Comparison of ENCODE assay signal across 22 cellular contexts in the genomic region with DNA sequence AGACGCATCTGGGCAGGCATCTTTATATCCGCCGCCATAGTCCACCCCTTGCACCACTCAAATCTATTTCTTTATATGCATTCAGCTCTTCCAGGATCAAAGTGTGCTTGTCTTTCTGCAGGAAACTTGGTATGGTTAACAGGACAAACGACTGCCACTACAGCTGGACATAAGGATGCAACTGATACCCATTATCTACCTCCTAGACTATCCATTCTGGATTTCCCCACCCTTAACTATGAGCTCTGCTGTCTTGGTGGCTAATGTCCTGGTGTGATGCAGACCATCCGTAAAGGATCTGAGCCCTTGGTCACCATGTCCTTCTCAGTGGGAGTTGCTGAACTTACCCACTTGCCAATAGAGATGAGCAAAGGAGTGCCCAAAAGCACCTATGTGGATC. TPM values are rescaled to one million over a fixed set of nuclear protein-coding genes. Genes with fewer than 3 reads are reported as not detected.
DNase-seq lines count a peak whose midpoint lies in the region; ATAC-seq, FAIRE-seq and TF ChIP-seq lines count a peak whose summit lies in the region.
"Had no signal": no experiment of that assay in that cellular context is flagged by ENCODE, and none has a peak within 500 bp of the region (broad histone marks: within the 10 kb centered on the region; RNA-seq: fewer than 3 reads in every experiment).

No MANE protein-coding gene starts in this region.

- no peak overlapping the region for H3K56ac ChIP-seq in H1 (replicated peaks; ENCODE audit: insufficient read length, low read depth, low read length)

- H4K91ac ChIP-seq in H1 (replicated peaks; ENCODE audit: insufficient read length, low read length), result no peak overlapping the region

- no peak overlapping the region for H2BK20ac ChIP-seq in H1 (ENCODE audit: low read length)

- H3K27ac Mint-ChIP-seq in GM23338, result no peak overlapping the region
- H3K27ac Mint-ChIP-seq: B cell; CD4-positive, alpha-beta T cell; CD8-positive, alpha-beta T cell had no signal

- H3K23me2 ChIP-seq in H1 (ENCODE audit: low read depth, low read length), result no peaks in the 10 kb centered on the region

- no peak overlapping the region for H3K4ac ChIP-seq in H1 (replicated peaks; ENCODE audit: insufficient read length, low read depth, low read length)

- no peak overlapping the region for H3K9ac ChIP-seq in H1 (replicated peaks in 1 of 4; ENCODE audit: extremely low read depth in 1 of 4, low read depth in 3 of 4, low read length in 3 of 4)
- H3K9ac ChIP-seq: BLaER1 treated with 17β-estradiol and CSF1 and Interleukin-3, amounts not matched to agents 10 nM and 100 nM had no signal

- WGBS in H1 (ENCODE audit: extremely low coverage in 1 of 2, insufficient coverage in 1 of 2, insufficient read length in 1 of 2, insufficient replicate concordance in 2 of 2, low coverage in 1 of 2, low lambda C conversion rate in 2 of 2, missing lambda C conversion rate in 1 of 2), 2 experiments, result 90% methylated on average over 5 of the region's 5 CpGs; no CpG with 5 or more reads in 1 of the 2 experiments

- H2AFZ ChIP-seq in GM23338 (peak overlapping the region; percentile 69), H1 (ENCODE audit: low read length) (0 out of 2 replicates have a peak overlapping the region, but pooled peaks have one; percentile 12)

- H3K79me2 ChIP-seq in GM23338 (replicated peaks; ENCODE audit: insufficient read depth), result no peaks in the 10 kb centered on the region
- H3K79me2 ChIP-seq in H1 (ENCODE audit: control insufficient read depth in 1 of 2, insufficient read depth in 2 of 2, low read length in 2 of 2), result no peaks in the 10 kb centered on the region

- no peaks in the 10 kb centered on the region for H3K79me1 ChIP-seq in H1 (ENCODE audit: low read depth, low read length)

- no peak for ATAC-seq in GM23338
- ATAC-seq: CD8-positive, alpha-beta T cell had no signal

- no peak overlapping the region for H3K4me3 Mint-ChIP-seq in GM23338
- H3K4me3 Mint-ChIP-seq: B cell; CD4-positive, alpha-beta T cell; CD8-positive, alpha-beta T cell had no signal

- no peak overlapping the region for H2BK5ac ChIP-seq in H1 (ENCODE audit: low read depth, low read length)

- H3K27ac ChIP-seq in GM23338 (ENCODE audit: low read depth), result no peak overlapping the region
- no peak overlapping the region for H3K27ac ChIP-seq in H1 (ENCODE audit: low read depth, low read length)
- no peak overlapping the region for H3K27ac ChIP-seq in Peyer's patch
- H3K27ac ChIP-seq: BLaER1 treated with 17β-estradiol and CSF1 and Interleukin-3, amounts not matched to agents 10 nM and 100 nM; C4-2B had no signal

- no peak overlapping the region for H3K23ac ChIP-seq in H1 (ENCODE audit: insufficient read length)

- H3K4me3 ChIP-seq in GM23338 (no peak overlapping the region), H1 (ENCODE audit: extremely low read depth in 1 of 4, insufficient read depth in 2 of 4, low read depth in 3 of 4, low read length in 4 of 4) (no peak overlapping the region), Peyer's patch (no peak overlapping the region)
- H3K4me3 ChIP-seq: BLaER1 treated with 17β-estradiol and CSF1 and Interleukin-3, amounts not matched to agents 10 nM and 100 nM had no signal

- H3K27me3 ChIP-seq in GM23338 (ENCODE audit: insufficient read depth) (no peaks in the 10 kb centered on the region), H1 (replicated peaks in 1 of 4; ENCODE audit: control insufficient read depth in 3 of 4, extremely low read depth in 1 of 4, insufficient read depth in 3 of 4, low read length in 3 of 4) (peaks cover 0 to 1% (median 0%) of the 10 kb centered on the region in 4 experiments; a peak in 1 of 7 replicates), Peyer's patch (no peaks in the 10 kb centered on the region)
- H3K27me3 ChIP-seq: BLaER1 treated with 17β-estradiol and CSF1 and Interleukin-3, amounts not matched to agents 10 nM and 100 nM had no signal

- H3K4me1 ChIP-seq in GM23338 (ENCODE audit: insufficient read depth), result no peaks in the 10 kb centered on the region
- no peaks in the 10 kb centered on the region for H3K4me1 ChIP-seq in H1 (replicated peaks in 1 of 4; ENCODE audit: control insufficient read depth in 3 of 4, insufficient read depth in 4 of 4, low read length in 3 of 4)
- no peaks in the 10 kb centered on the region for H3K4me1 ChIP-seq in Peyer's patch

- H4K20me1 ChIP-seq in GM23338 (replicated peaks; ENCODE audit: insufficient read depth) (no peaks in the 10 kb centered on the region), H1 (replicated peaks in 1 of 2; ENCODE audit: control insufficient read depth in 1 of 2, insufficient read depth in 2 of 2, low read length in 2 of 2) (no peaks in the 10 kb centered on the region)
- H4K20me1 ChIP-seq: BLaER1 treated with 17β-estradiol and CSF1 and Interleukin-3, amounts not matched to agents 10 nM and 100 nM had no signal

- peaks cover 15% of the 10 kb centered on the region; the same call in 2 of the 3 replicates for H3K9me3 Mint-ChIP-seq in GM23338
- H3K9me3 Mint-ChIP-seq: CD4-positive, alpha-beta T cell; CD8-positive, alpha-beta T cell had no signal

- H3K9me3 ChIP-seq in H1 (ENCODE audit: insufficient read depth in 2 of 2, low read depth in 1 of 2, low read length in 1 of 2) (peaks cover 6 to 10% of the 10 kb centered on the region in 2 experiments; a peak in 2 of 4 replicates), Peyer's patch (no peaks in the 10 kb centered on the region)
- H3K9me3 ChIP-seq: BLaER1 treated with 17β-estradiol and CSF1 and Interleukin-3, amounts not matched to agents 10 nM and 100 nM; Caco-2 had no signal

- CTCF ChIA-PET in H1 (lab: Charles Lee; ENCODE audit: partially characterized antibody), result interaction anchor here (0.6 kb wide), 1 partner anchor 346 kb away, joined by 3 read pairs; no protein-coding TSS in a partner anchor

- FAIRE-seq in H1 (lab: Jason Lieb, UNC), result no peak
- FAIRE-seq: A204.1, D721Med, G401.6, GM12891, GM19239 had no signal

- no peak for TF ChIP-seq EP300 in H1 (IDR thresholded peaks at IDR 0.05; ENCODE audit: borderline replicate concordance in 1 of 2, low read depth in 2 of 2, low read length in 2 of 2)

- H3K27me3 Mint-ChIP-seq in GM23338 (ENCODE audit: insufficient read depth, low read depth, poor library complexity), result peaks cover 5% of the 10 kb centered on the region
- H3K27me3 Mint-ChIP-seq: CD4-positive, alpha-beta T cell had no signal

- TF ChIP-seq POLR2A in H1 (IDR thresholded peaks at IDR 0.05; ENCODE audit: control extremely low read depth in 1 of 2, low read depth in 2 of 2, low read length in 2 of 2) (no peak), Peyer's patch (IDR thresholded peaks at IDR 0.05) (no peak)

- H3K36me3 ChIP-seq in GM23338 (ENCODE audit: insufficient read depth) (no peaks in the 10 kb centered on the region), H1 (ENCODE audit: control insufficient read depth in 2 of 4, insufficient read depth in 4 of 4, low read length in 3 of 4) (no peaks in the 10 kb centered on the region), Peyer's patch (no peaks in the 10 kb centered on the region)
- H3K36me3 ChIP-seq: BLaER1 treated with 17β-estradiol and CSF1 and Interleukin-3, amounts not matched to agents 10 nM and 100 nM had no signal

- DNase-seq in GM23338 (ENCODE audit: low spot score) (no peak), H1 (ENCODE audit: low read depth in 1 of 2, low spot score in 2 of 2) (no peak), Peyer's patch (no peak), NOMO-1 treated with DMSO at 0.1 percent for 48 hours (lab: John Stamatoyannopoulos, UW; ENCODE audit: unreplicated experiment) (no peak), NCI-H2029 (lab: John Stamatoyannopoulos, UW) (no peak)
- DNase-seq: 8988T; ACHN; AML-193; Caco-2; Calu3; CD4-positive, alpha-beta T cell; CD8-positive, alpha-beta T cell; DMS79 treated with DMSO at 0.1 percent for 48 hours; GF-D8 had no signal

- no peak overlapping the region for H2BK120ac ChIP-seq in H1 (replicated peaks; ENCODE audit: low read depth, low read length)

- TF ChIP-seq RAD21 in H1 (IDR thresholded peaks at IDR 0.05 in 1 of 2, conservative IDR thresholded peaks at IDR 0.05 in 1 of 2; ENCODE audit: low read depth in 2 of 2, low read length in 2 of 2), result no peak

- no peak overlapping the region for H2AK5ac ChIP-seq in H1 (ENCODE audit: low read depth, low read length)

- H3K14ac ChIP-seq in H1 (ENCODE audit: insufficient read length), result no peak overlapping the region

- H3K4me2 ChIP-seq in GM23338, result no peak overlapping the region
- H3K4me2 ChIP-seq in H1 (ENCODE audit: insufficient read depth in 1 of 2, low read depth in 2 of 2, low read length in 2 of 2), result no peak overlapping the region
- H3K4me2 ChIP-seq: BLaER1 treated with 17β-estradiol and CSF1 and Interleukin-3, amounts not matched to agents 10 nM and 100 nM had no signal

- H4K5ac ChIP-seq in H1 (ENCODE audit: insufficient read length, low read depth, low read length), result no peak overlapping the region

- no peak overlapping the region for H4K8ac ChIP-seq in H1 (ENCODE audit: extremely low read depth, insufficient read depth, low read length)

- no peak overlapping the region for H2BK15ac ChIP-seq in H1 (ENCODE audit: low read length)

- peaks cover 8% of the 10 kb centered on the region for H3K36me3 Mint-ChIP-seq in GM23338 (ENCODE audit: low read depth)
- H3K36me3 Mint-ChIP-seq: CD8-positive, alpha-beta T cell had no signal

- no peak overlapping the region for H3K18ac ChIP-seq in H1 (ENCODE audit: extremely low read depth, low read length)

- H2BK12ac ChIP-seq in H1 (ENCODE audit: low read depth, low read length), result no peak overlapping the region

- no peak for TF ChIP-seq CTCF in GM23338 (conservative IDR thresholded peaks at IDR 0.05; ENCODE audit: low read depth in 2 of 2)
- no peak for TF ChIP-seq CTCF in H1 (IDR thresholded peaks at IDR 0.05; ENCODE audit: control extremely low read depth in 1 of 3, insufficient read depth in 1 of 3, low read depth in 1 of 3, low read length in 3 of 3)
- TF ChIP-seq CTCF in Peyer's patch (IDR thresholded peaks at IDR 0.05), result no peak

- peaks cover 8% of the 10 kb centered on the region; the same call in 1 of the 3 replicates for H3K4me1 Mint-ChIP-seq in GM23338

- POLR2A ChIA-PET in H1 (lab: Charles Lee; ENCODE audit: partially characterized antibody), result no interaction called here

- peaks cover 33% of the 10 kb centered on the region; the same call in 1 of the 2 replicates for H3K9me2 ChIP-seq in GM23338 (ENCODE audit: insufficient read depth)

- H3F3A ChIP-seq in GM23338 (replicated peaks; ENCODE audit: low read depth), result no peaks in the 10 kb centered on the region

RNA-seq across cellular contexts. Expression of gene SPATS2L, which starts 40.1 kb away (rescaled TPM):
- total RNA-seq in GM23338 (2014; rRNA removed; shearing (Covaris generic)), result 118 and 146 TPM in 2 replicates
- polyA plus RNA-seq in GM23338 (2016; fragmentation: Nextera tagmentation; extraction: Ambion mirVana) (154 and 263 TPM in 2 replicates), H1 (2011; rRNA removed) (55.3 and 67.3 TPM in 2 replicates)
- 177 and 189 TPM in 2 replicates for total RNA-seq in H1 (2021; fragmentation: NEBNext Ultra II Directional; extraction: Animal tissue kit (Norgen Biotek cat#: 25700))
- polyA plus RNA-seq in H1 (2011; cell fraction: cytosol; rRNA removed), result 93.6 TPM
- 196 TPM for polyA plus RNA-seq in H1 (2011; cell fraction: nucleus; rRNA removed)
- 106 to 126 TPM (median 119 TPM) in 4 replicates for polyA plus RNA-seq in H1 (2012, experiment 1 of 2)
- polyA plus RNA-seq in H1 (2012, experiment 2 of 2), result 30.9 TPM
- 376 TPM for polyA plus RNA-seq in H1 (2013, experiment 1 of 2)
- polyA plus RNA-seq in H1 (2013, experiment 2 of 2), result 381 TPM
- polyA minus RNA-seq in H1 (2011; rRNA and poly(A)+ RNA removed), result 116 and 136 TPM in 2 replicates
- polyA minus RNA-seq in H1 (2011; cell fraction: cytosol; rRNA and poly(A)+ RNA removed), result 78.2 TPM
- 202 TPM for polyA minus RNA-seq in H1 (2011; cell fraction: nucleus; rRNA and poly(A)+ RNA removed)
- total RNA-seq in Peyer's patch, result 100 to 1,000 TPM in 3 of 4 donors, 10 to 100 TPM in 1; 99.0 to 142 (median 124) TPM
